ENCODE assay signal across 14 cellular contexts in genomic region chrX:262391-262909, GRCh38. TPM values are rescaled to one million over a fixed set of nuclear protein-coding genes. Genes with fewer than 3 reads are reported as not detected.
A peak's percentile ranks its signal among the peaks of the same experiment; 100 is the strongest.
DNase-seq lines count a peak whose midpoint lies in the region; ATAC-seq and TF ChIP-seq lines count a peak whose summit lies in the region.
"Had no signal": no experiment of that assay in that cellular context is flagged by ENCODE, and none has a peak within 500 bp of the region (broad histone marks: within the 10 kb centered on the region; RNA-seq: fewer than 3 reads in every experiment).

No MANE protein-coding gene starts in this region.

- TF ChIP-seq CTCF in lung (IDR thresholded peaks at IDR 0.05; ENCODE audit: control extremely low read depth, extremely low read depth), result no peak
- TF ChIP-seq CTCF in MCF 10A (IDR thresholded peaks at IDR 0.05; ENCODE audit: unreplicated experiment), result no peak

- H3K27ac ChIP-seq in lung (ENCODE audit: low read depth in 1 of 2, low read length in 1 of 2), result no peak overlapping the region
- H3K27ac ChIP-seq: breast epithelium, C4-2B had no signal

- H3K36me3 ChIP-seq in lung (ENCODE audit: control insufficient read depth in 2 of 2, insufficient read depth in 2 of 2, low read length in 2 of 2), result no peaks in the 10 kb centered on the region
- H3K36me3 ChIP-seq: breast epithelium had no signal

- H3K4me3 Mint-ChIP-seq in MCF 10A (ENCODE audit: unreplicated experiment), result no peak overlapping the region
- H3K4me3 Mint-ChIP-seq: activated T-cell treated with anti-CD3 and anti-CD28 coated beads, Interleukin-2, amount 50 U/mL, for 24 hours; nephron had no signal

- POLR2A ChIA-PET in MCF 10A (lab: Yijun Ruan, JAX), result no interaction called here

- peaks cover 0 to 4% of the 10 kb centered on the region in 2 donors for H3K9me3 ChIP-seq in lung (ENCODE audit: control insufficient read depth in 2 of 2, insufficient read depth in 1 of 2, low read length in 1 of 2)
- H3K9me3 ChIP-seq: breast epithelium had no signal

- no peaks in the 10 kb centered on the region for H3K27me3 Mint-ChIP-seq in MCF 10A (ENCODE audit: insufficient read depth, unreplicated experiment)
- H3K27me3 Mint-ChIP-seq: activated T-cell treated with anti-CD3 and anti-CD28 coated beads, Interleukin-2, amount 50 U/mL, for 24 hours had no signal

- no TSS peak for BruUV-seq in MCF 10A (replicated peaks; lab: Mats Ljungman, UMichigan)

- H3K9me3 Mint-ChIP-seq in MCF 10A (ENCODE audit: unreplicated experiment), result no peaks in the 10 kb centered on the region
- H3K9me3 Mint-ChIP-seq: activated T-cell treated with anti-CD3 and anti-CD28 coated beads, Interleukin-2, amount 50 U/mL, for 24 hours; nephron had no signal

- WGBS in lung, 2 donors, result 66 to 70% methylated on average over 13 of the region's 13 CpGs

- intact Hi-C loops in MCF 10A (cut with micrococcal nuclease), result no loop called here

- no peaks in the 10 kb centered on the region for H3K36me3 Mint-ChIP-seq in MCF 10A (ENCODE audit: insufficient read depth, unreplicated experiment)

- peaks cover 0 to 5% of the 10 kb centered on the region in 2 donors for H3K4me1 ChIP-seq in lung (ENCODE audit: control insufficient read depth in 2 of 2, insufficient read depth in 2 of 2, low read length in 2 of 2)
- H3K4me1 ChIP-seq: breast epithelium had no signal

- H3K27ac Mint-ChIP-seq in MCF 10A (ENCODE audit: low read depth, unreplicated experiment), result no peak overlapping the region
- H3K27ac Mint-ChIP-seq: activated T-cell treated with anti-CD3 and anti-CD28 coated beads, Interleukin-2, amount 50 U/mL, for 24 hours had no signal

- no peaks in the 10 kb centered on the region for H3K27me3 ChIP-seq in lung (ENCODE audit: control insufficient read depth, insufficient read depth)

- no peak for DNase-seq in lung (ENCODE audit: low spot score)
- DNase-seq in NCI-H226, result no peak
- DNase-seq in MCF 10A (ENCODE audit: unreplicated experiment), result no peak
- DNase-seq in medulla oblongata (ENCODE audit: extremely low spot score), result no peak
- DNase-seq in dermis blood vessel endothelial cell, result no peak
- DNase-seq: activated T-cell treated with anti-CD3 and anti-CD28 coated beads, Interleukin-2, amount 50 U/mL, for 24 hours; NCI-H2081; stimulated activated naive CD8-positive, alpha-beta T cell treated with anti-CD3 and anti-CD28 coated beads, Interleukin-15, Interleukin-2, amounts not matched to agents 100 U/mL and 50 U/mL, for 24 hours had no signal

- ATAC-seq in GM18517 (IDR thresholded peaks at IDR 0.05; ENCODE audit: unreplicated experiment) (peak; percentile 69), GM21786 (IDR thresholded peaks at IDR 0.05; ENCODE audit: unreplicated experiment) (peak; percentile 79), HG03558 (IDR thresholded peaks at IDR 0.05; ENCODE audit: extremely low read depth, unreplicated experiment) (peak; percentile 64), lung (ENCODE audit: insufficient read depth, low FRiP score) (peak; percentile 36)
- ATAC-seq: stimulated activated naive CD8-positive, alpha-beta T cell treated with anti-CD3 and anti-CD28 coated beads, Interleukin-15, Interleukin-2, amounts not matched to agents 100 U/mL and 50 U/mL, for 24 hours had no signal

- peaks cover 4% of the 10 kb centered on the region for H3K4me1 Mint-ChIP-seq in MCF 10A (ENCODE audit: insufficient read depth, unreplicated experiment)

- CTCF ChIA-PET in MCF 10A (lab: Yijun Ruan, JAX), result no interaction called here

- H3K4me3 ChIP-seq in lung, result no peak overlapping the region
- H3K4me3 ChIP-seq: breast epithelium had no signal

RNA-seq across cellular contexts. Expression of gene PLCXD1, which starts 18.7 kb away (rescaled TPM):
- total RNA-seq in lung (10 to 100 TPM; 22.2 to 34.2 TPM), MCF 10A (2022) (7.6 and 12.0 TPM in 2 replicates), dermis blood vessel endothelial cell (5.1 and 15.0 TPM in 2 replicates)
- 10 to 100 TPM; 13.4 to 41.5 TPM for polyA plus RNA-seq in lung

RNA-seq across cellular contexts. Expression of gene GTPBP6, which starts 56.1 kb away (rescaled TPM):
- total RNA-seq in lung (10 to 100 TPM; 11.8 to 79.1 TPM), MCF 10A (2022) (54.9 and 73.4 TPM in 2 replicates), dermis blood vessel endothelial cell (31.7 and 49.9 TPM in 2 replicates)
- polyA plus RNA-seq in lung, result 10 to 100 TPM; 58.7 to 60.5 TPM
